19 cellular contexts compared by ENCODE assay signal in genomic region chr19:29104605-29105241, GRCh38.
"Had no signal": no experiment of that assay in that cellular context is flagged by ENCODE, and none has a peak within 500 bp of the region (broad histone marks: within the 10 kb centered on the region; RNA-seq: fewer than 3 reads in every experiment).

No MANE protein-coding gene starts in this region.

- H2AFZ ChIP-seq: hepatocyte had no signal

- H3K9me3 ChIP-seq: neutrophil, psoas muscle, uterus had no signal

- H3K4me3 ChIP-seq: coronary artery, hepatocyte, left ventricle myocardium inferior, lung, psoas muscle, uterus had no signal

- FAIRE-seq: kidney had no signal

- H3K27ac ChIP-seq: coronary artery, hepatocyte, left ventricle myocardium inferior, neutrophil, psoas muscle, uterus had no signal

- H3K27me3 ChIP-seq: hepatocyte, neutrophil, uterus had no signal

- H3K36me3 ChIP-seq: left ventricle myocardium inferior, neutrophil, uterus had no signal

- ATAC-seq: left cardiac atrium; psoas muscle; sciatic nerve; stimulated activated naive B cell treated with anti-CD40 and anti-IgM and Interleukin-4, amounts not matched to agents 10 μg/mL and 1 μg/mL and 100 μg/mL, for 72 hours had no signal

- DNase-seq: effector CD4-positive, alpha-beta T cell; endodermal cell; foreskin melanocyte; head of caudate nucleus; kidney; left cardiac atrium; left ventricle myocardium inferior; mesenchymal stem cell; naive B cell; psoas muscle; stimulated activated CD4-positive, alpha-beta T cell treated with anti-CD3 and anti-CD28 coated beads, Interleukin-2, amount 100 ng/mL, for 24 hours; stimulated activated CD4-positive, alpha-beta T cell treated with anti-CD3 and anti-CD28 coated beads, Interleukin-4, amount 100 ng/mL, for 4 hours; stimulated activated naive B cell treated with anti-CD40 and anti-IgM and Interleukin-4, amounts not matched to agents 10 μg/mL and 1 μg/mL and 100 μg/mL, for 72 hours; uterus had no signal

- H3K79me2 ChIP-seq: hepatocyte had no signal

- H3K4me2 ChIP-seq: hepatocyte had no signal

- H3K4me1 ChIP-seq: left ventricle myocardium inferior, psoas muscle, uterus had no signal
